Comparison of ENCODE assay signal across 23 cellular contexts in the genomic region with DNA sequence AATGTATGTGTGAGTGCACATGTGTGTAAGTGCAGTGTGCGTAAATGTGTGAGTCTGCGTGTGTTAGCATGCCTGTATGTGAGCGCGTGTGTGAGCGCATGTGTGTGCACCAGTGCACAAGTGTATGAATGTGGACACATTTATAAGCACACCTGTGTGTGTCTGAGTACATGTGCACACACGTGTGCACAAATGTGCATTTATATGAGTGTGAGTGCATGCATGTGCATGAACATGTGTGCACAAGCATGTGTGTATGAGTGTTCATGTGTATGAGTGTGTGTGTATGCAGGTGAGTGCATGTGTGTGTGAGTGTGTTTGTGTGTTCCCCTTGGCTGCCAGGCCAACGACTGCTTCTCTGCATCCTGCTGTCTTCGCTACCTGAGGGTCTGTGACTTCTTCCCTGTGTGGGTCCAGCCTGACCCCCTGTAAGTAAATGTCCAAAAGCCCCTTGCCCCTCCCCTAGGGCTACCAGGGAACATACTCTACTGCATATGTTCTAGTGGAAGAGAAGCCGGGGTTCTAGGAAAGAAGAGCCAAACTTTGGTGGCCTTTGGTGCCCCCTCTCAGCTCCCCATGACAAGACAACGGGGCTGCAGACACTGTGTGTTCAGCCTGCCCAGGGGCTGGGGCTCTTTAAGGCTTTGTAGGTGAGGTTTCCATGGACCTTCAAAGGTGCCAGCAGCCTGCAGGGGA. TPM values are rescaled to one million over a fixed set of nuclear protein-coding genes. Genes with fewer than 3 reads are reported as not detected.
"Had no signal": no experiment of that assay in that cellular context is flagged by ENCODE, and none has a peak within 500 bp of the region (broad histone marks: within the 10 kb centered on the region; RNA-seq: fewer than 3 reads in every experiment).

No MANE protein-coding gene starts in this region.

- H3K9me3 ChIP-seq: colonic mucosa, gastrocnemius medialis, left ventricle myocardium inferior, mucosa of descending colon, tibial nerve, vagina had no signal

- DNase-seq: activated B cell treated with CpG ODN at 0.5 μM for 24 hours; activated CD4-positive, alpha-beta memory T cell treated with anti-CD3 and anti-CD28 coated beads, Interleukin-2, amount 10 ng/mL, durations not matched to agents 7 days and 5 days; activated CD4-positive, alpha-beta T cell treated with anti-CD3 and anti-CD28 coated beads for 4 hours; activated CD8-positive, alpha-beta memory T cell treated with anti-CD3 and anti-CD28 coated beads, Interleukin-2, amount 10 ng/mL, durations not matched to agents 7 days and 5 days; activated naive CD4-positive, alpha-beta T cell treated with Interleukin-2 at 50 U/mL for 16 hours; activated naive CD8-positive, alpha-beta T cell treated with anti-CD3 and anti-CD28 coated beads, Interleukin-2, amount 50 U/mL, for 24 hours; anterior cingulate cortex; brain microvascular endothelial cell; colonic mucosa; gastrocnemius medialis; head of caudate nucleus; kidney glomerular epithelial cell; left ventricle myocardium inferior; mammary epithelial cell; mucosa of descending colon; naive B cell; nucleus accumbens had no signal

- H3K4me3 Mint-ChIP-seq: activated B cell treated with CpG ODN at 0.5 μM for 24 hours; activated CD4-positive, alpha-beta memory T cell treated with anti-CD3 and anti-CD28 coated beads, Interleukin-2, amount 10 ng/mL, durations not matched to agents 7 days and 5 days; activated CD8-positive, alpha-beta memory T cell treated with anti-CD3 and anti-CD28 coated beads, Interleukin-2, amount 10 ng/mL, durations not matched to agents 7 days and 5 days; activated naive CD8-positive, alpha-beta T cell treated with anti-CD3 and anti-CD28 coated beads, Interleukin-2, amount 50 U/mL, for 24 hours; central memory CD8-positive, alpha-beta T cell; naive B cell; stimulated activated naive CD8-positive, alpha-beta T cell treated with anti-CD3 and anti-CD28 coated beads, Interleukin-15, Interleukin-2, amounts not matched to agents 100 ng/mL and 50 ng/mL, for 24 hours had no signal

- H3K9me3 Mint-ChIP-seq: activated B cell treated with CpG ODN at 0.5 μM for 24 hours; activated CD4-positive, alpha-beta memory T cell treated with anti-CD3 and anti-CD28 coated beads, Interleukin-2, amount 10 ng/mL, durations not matched to agents 7 days and 5 days; activated naive CD8-positive, alpha-beta T cell treated with anti-CD3 and anti-CD28 coated beads, Interleukin-2, amount 50 U/mL, for 24 hours; central memory CD8-positive, alpha-beta T cell; naive B cell; stimulated activated naive CD8-positive, alpha-beta T cell treated with anti-CD3 and anti-CD28 coated beads, Interleukin-15, Interleukin-2, amounts not matched to agents 100 ng/mL and 50 ng/mL, for 24 hours had no signal

- ATAC-seq: activated CD8-positive, alpha-beta memory T cell treated with anti-CD3 and anti-CD28 coated beads, Interleukin-2, amount 10 ng/mL, durations not matched to agents 7 days and 5 days; activated naive CD8-positive, alpha-beta T cell treated with anti-CD3 and anti-CD28 coated beads, Interleukin-2, amount 50 U/mL, for 24 hours; gastrocnemius medialis; mucosa of descending colon had no signal

- H3K36me3 Mint-ChIP-seq: activated CD8-positive, alpha-beta memory T cell treated with anti-CD3 and anti-CD28 coated beads, Interleukin-2, amount 10 ng/mL, durations not matched to agents 7 days and 5 days; naive B cell had no signal

- H3K4me3 ChIP-seq: colonic mucosa, gastrocnemius medialis, left ventricle myocardium inferior, mucosa of descending colon, tibial nerve, vagina had no signal

- H3K27ac ChIP-seq: brain microvascular endothelial cell, colonic mucosa, gastrocnemius medialis, left ventricle myocardium inferior, tibial nerve, vagina had no signal

- H3K27me3 Mint-ChIP-seq: activated naive CD8-positive, alpha-beta T cell treated with anti-CD3 and anti-CD28 coated beads, Interleukin-2, amount 50 U/mL, for 24 hours; central memory CD8-positive, alpha-beta T cell; stimulated activated naive CD8-positive, alpha-beta T cell treated with anti-CD3 and anti-CD28 coated beads, Interleukin-15, Interleukin-2, amounts not matched to agents 100 ng/mL and 50 ng/mL, for 24 hours had no signal

- H3K4me1 ChIP-seq: colonic mucosa had no signal

- H3K27me3 ChIP-seq: colonic mucosa, tibial nerve, vagina had no signal

- H3K36me3 ChIP-seq: brain microvascular endothelial cell, colonic mucosa, left ventricle myocardium inferior, tibial nerve, vagina had no signal

- H3K27ac Mint-ChIP-seq: activated B cell treated with CpG ODN at 0.5 μM for 24 hours; activated CD4-positive, alpha-beta memory T cell treated with anti-CD3 and anti-CD28 coated beads, Interleukin-2, amount 10 ng/mL, durations not matched to agents 7 days and 5 days; activated CD8-positive, alpha-beta memory T cell treated with anti-CD3 and anti-CD28 coated beads, Interleukin-2, amount 10 ng/mL, durations not matched to agents 7 days and 5 days; activated naive CD8-positive, alpha-beta T cell treated with anti-CD3 and anti-CD28 coated beads, Interleukin-2, amount 50 U/mL, for 24 hours; naive B cell; progenitor cell of endocrine pancreas; stimulated activated naive CD8-positive, alpha-beta T cell treated with anti-CD3 and anti-CD28 coated beads, Interleukin-15, Interleukin-2, amounts not matched to agents 100 ng/mL and 50 ng/mL, for 24 hours had no signal

RNA-seq across cellular contexts. Expression of a gene that starts 17.0 kb away (rescaled TPM):
- total RNA-seq: skeletal muscle tissue had no signal
